ENCODE assay signal across 23 cellular contexts in the genomic region with DNA sequence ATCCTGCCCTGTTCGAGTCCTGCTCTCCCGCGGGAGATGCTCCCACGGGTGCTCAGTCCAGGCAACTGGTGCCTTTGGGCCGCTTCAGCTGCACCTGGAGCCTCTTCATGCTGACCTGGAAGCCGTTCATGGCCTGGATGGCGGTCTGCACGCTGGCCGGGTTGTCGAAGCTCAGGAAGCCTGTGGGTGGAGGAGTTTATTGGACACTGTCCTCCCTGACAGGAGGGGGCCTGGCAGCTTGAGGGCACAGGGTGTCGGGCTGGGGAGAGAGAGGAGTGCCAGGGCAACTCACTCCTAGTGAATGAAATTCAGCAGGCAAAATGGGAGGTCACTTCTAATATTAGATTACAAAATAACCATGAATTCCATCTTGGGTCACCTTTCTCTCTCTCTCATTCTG.
"Had no signal": no experiment of that assay in that cellular context is flagged by ENCODE, and none has a peak within 500 bp of the region (broad histone marks: within the 10 kb centered on the region; RNA-seq: fewer than 3 reads in every experiment).

No MANE protein-coding gene starts in this region.

- DNase-seq: Kasumi-1, MV-4-11, NCI-H1048, NCI-H1105, NCI-H1417, NCI-H187, NCI-H2029, NCI-H2081 treated with DMSO at 0.1 percent for 48 hours, NCI-H2171, NCI-H226, NCI-H446, NCI-H510A, NCI-H524 treated with DMSO at 0.1 percent for 48 hours, NCI-H69, NCI-H774, SJCRH30 had no signal

- H3K4me3 Mint-ChIP-seq: IgD-negative memory B cell had no signal

- H3K4me1 ChIP-seq: SJCRH30 had no signal

- ATAC-seq: HepG2, K562, Panc1, SK-N-SH treated with all-trans-retinoic acid at 6 μM for 48 hours had no signal

- H3K4me1 Mint-ChIP-seq: IgD-negative memory B cell had no signal

- H3K4me3 ChIP-seq: K562, SJCRH30 had no signal

- H3K27me3 ChIP-seq: SJCRH30 had no signal

- H3K27ac Mint-ChIP-seq: IgD-negative memory B cell had no signal

- H3K9ac ChIP-seq: KMS-11 had no signal

- H3K36me3 ChIP-seq: SJCRH30 had no signal

- H3K27ac ChIP-seq: KMS-11, RWPE1, SJCRH30 had no signal

- H3K9me3 ChIP-seq: SJCRH30 had no signal

- H3K4me2 ChIP-seq: KMS-11 had no signal
